In genomic region chr2:18829331-18829902, GRCh38 we compare ENCODE assay signal across 11 cellular contexts.
DNase-seq lines count a peak whose midpoint lies in the region; ATAC-seq and TF ChIP-seq lines count a peak whose summit lies in the region.
"Had no signal": no experiment of that assay in that cellular context is flagged by ENCODE, and none has a peak within 500 bp of the region (broad histone marks: within the 10 kb centered on the region; RNA-seq: fewer than 3 reads in every experiment).

No MANE protein-coding gene starts in this region.

- H3K27ac ChIP-seq in HEK293 (ENCODE audit: extremely low read depth, low read depth, low read length), result no peak overlapping the region
- H3K27ac ChIP-seq in neuronal stem cell (replicated peaks; ENCODE audit: low read length), result no peak overlapping the region

- H3K79me1 ChIP-seq in neuronal stem cell (ENCODE audit: low read depth, low read length), result no peaks in the 10 kb centered on the region

- POLR2A ChIA-PET in HEK293 (lab: Yijun Ruan, JAX), result interaction anchor here (0.6 kb wide), 1 partner anchor 529 kb away, joined by 4 read pairs; the partner anchor contains the start of gene OSR1

- H2BK5ac ChIP-seq in neuronal stem cell (ENCODE audit: low read length), result no peak overlapping the region

- H3K36me3 ChIP-seq in HEK293 (ENCODE audit: control insufficient read depth in 2 of 2, insufficient read depth in 1 of 2, low read length in 2 of 2) (no peaks in the 10 kb centered on the region), adipocyte (ENCODE audit: control insufficient read depth, insufficient read depth, low read length, severe bottlenecking) (no peaks in the 10 kb centered on the region), skeletal muscle satellite cell (ENCODE audit: insufficient read depth, low read length) (no peaks in the 10 kb centered on the region), neuronal stem cell (replicated peaks in 1 of 2; ENCODE audit: control insufficient read depth in 2 of 2, insufficient read depth in 2 of 2, low read length in 2 of 2) (no peaks in the 10 kb centered on the region)

- H3K4me2 ChIP-seq in skeletal muscle satellite cell (ENCODE audit: low read length), result peak overlapping the region; percentile 47
- no peak overlapping the region for H3K4me2 ChIP-seq in neuronal stem cell (ENCODE audit: insufficient read depth, low read length, poor library complexity, severe bottlenecking)

- ATAC-seq in HG02588 (IDR thresholded peaks at IDR 0.05; ENCODE audit: unreplicated experiment), result no peak
- ATAC-seq: activated naive CD8-positive, alpha-beta T cell treated with anti-CD3 and anti-CD28 coated beads, Interleukin-2, amount 50 U/mL, for 24 hours; stimulated activated naive CD8-positive, alpha-beta T cell treated with anti-CD3 and anti-CD28 coated beads, Interleukin-15, amount 100 ng/mL, for 72 hours had no signal

- H3K9me3 ChIP-seq in HEK293 (ENCODE audit: control insufficient read depth, insufficient read depth, low read depth, low read length) (no peaks in the 10 kb centered on the region), adipocyte (ENCODE audit: control insufficient read depth, low read length) (no peaks in the 10 kb centered on the region), skeletal muscle satellite cell (replicated peaks; ENCODE audit: low read length) (no peaks in the 10 kb centered on the region), neuronal stem cell (replicated peaks in 1 of 2; ENCODE audit: control insufficient read depth in 2 of 2, insufficient read depth in 1 of 2, low read depth in 1 of 2, low read length in 2 of 2) (no peaks in the 10 kb centered on the region)

- H2AFZ ChIP-seq in neuronal stem cell (ENCODE audit: low read length), result no peak overlapping the region

- no peak overlapping the region for H2BK120ac ChIP-seq in neuronal stem cell (ENCODE audit: low read depth, low read length)

- no peak overlapping the region for H3K23ac ChIP-seq in neuronal stem cell (ENCODE audit: low read depth, low read length, poor library complexity)

- no peak for TF ChIP-seq CTCF in HEK293 (tag by site-specific recombination; IDR thresholded peaks at IDR 0.05)

- H2BK12ac ChIP-seq in neuronal stem cell (ENCODE audit: low read length), result no peak overlapping the region

- H3K18ac ChIP-seq in neuronal stem cell (ENCODE audit: low read length), result no peak overlapping the region

- H3K4me3 ChIP-seq in HEK293 (ENCODE audit: low read depth, low read length) (no peak overlapping the region), adipocyte (ENCODE audit: low read length) (no peak overlapping the region), skeletal muscle satellite cell (ENCODE audit: low read length) (peak overlapping the region; percentile 15), neuronal stem cell (ENCODE audit: low read length in 2 of 2) (no peak overlapping the region)

- peak; percentile 37 for DNase-seq in adipocyte (ENCODE audit: low read depth)
- peak; percentile 40 for DNase-seq in glomerular visceral epithelial cell (ENCODE audit: extremely low spot score)
- no peak for DNase-seq in stimulated activated CD4-positive, alpha-beta T cell treated with anti-CD3 and anti-CD28 coated beads, Interleukin-4, amount 100 ng/mL, for 24 hours
- no peak for DNase-seq in neuronal stem cell (ENCODE audit: low spot score)
- DNase-seq: activated naive CD8-positive, alpha-beta T cell treated with anti-CD3 and anti-CD28 coated beads, Interleukin-2, amount 50 U/mL, for 24 hours; midbrain; NCI-H1105 treated with DMSO at 0.1 percent for 48 hours; stimulated activated naive CD8-positive, alpha-beta T cell treated with anti-CD3 and anti-CD28 coated beads, Interleukin-15, amount 100 ng/mL, for 72 hours had no signal

- H3K9ac ChIP-seq in adipocyte (ENCODE audit: low read length) (peak overlapping the region; percentile 39), skeletal muscle satellite cell (ENCODE audit: low read depth, low read length) (peak overlapping the region; percentile 40), neuronal stem cell (ENCODE audit: low read depth, low read length, poor library complexity) (no peak overlapping the region)

- CTCF ChIA-PET in HEK293 (lab: Yijun Ruan, JAX), result interaction anchor here (0.6 to 0.7 kb wide), 3 partner anchors 78 to 202 kb away, joined by 3 to 5 read pairs (median 3); no protein-coding TSS in a partner anchor

- H2AK5ac ChIP-seq in neuronal stem cell (ENCODE audit: low read depth, low read length), result no peak overlapping the region

- H3K4ac ChIP-seq in neuronal stem cell (ENCODE audit: low read length), result no peak overlapping the region

- H3K4me1 ChIP-seq in HEK293 (ENCODE audit: control insufficient read depth, insufficient read depth, low read length), result peaks cover 35% of the 10 kb centered on the region
- H3K4me1 ChIP-seq in adipocyte (ENCODE audit: control insufficient read depth, insufficient read depth, low read length), result peaks cover 54% of the 10 kb centered on the region
- H3K4me1 ChIP-seq in skeletal muscle satellite cell (ENCODE audit: control insufficient read depth, insufficient read depth, low read length), result peaks cover 27% of the 10 kb centered on the region
- H3K4me1 ChIP-seq in neuronal stem cell (ENCODE audit: control insufficient read depth in 2 of 2, insufficient read depth in 1 of 2, low read depth in 1 of 2, low read length in 2 of 2), result peaks cover 0 to 2% of the 10 kb centered on the region in 2 donors

- H3K27me3 ChIP-seq in adipocyte (replicated peaks; ENCODE audit: control insufficient read depth, insufficient read depth, low read length) (no peaks in the 10 kb centered on the region), skeletal muscle satellite cell (ENCODE audit: control insufficient read depth, insufficient read depth, low read length) (no peaks in the 10 kb centered on the region), neuronal stem cell (ENCODE audit: control insufficient read depth in 3 of 3, insufficient read depth in 3 of 3, low read depth in 1 of 3, low read length in 3 of 3) (no peaks in the 10 kb centered on the region)

- H3K14ac ChIP-seq in neuronal stem cell (ENCODE audit: low read length), result no peak overlapping the region

- no peak overlapping the region for H4K91ac ChIP-seq in neuronal stem cell (ENCODE audit: low read depth, low read length, poor library complexity)

- H4K8ac ChIP-seq in neuronal stem cell (ENCODE audit: low read depth, low read length), result no peak overlapping the region

- no peak overlapping the region for H2BK15ac ChIP-seq in neuronal stem cell (ENCODE audit: low read length)

- no CpG with 5 or more reads among the region's 4 CpGs for WGBS in neuronal stem cell (ENCODE audit: extremely low coverage in 2 of 2, insufficient read length in 2 of 2, insufficient replicate concordance in 1 of 2), 2 donors

TF ChIP-seq in HEK293, 187 proteins besides CTCF, POLR2A, EP300 and RAD21:
- TF ChIP-seq OSR2 (tag by site-specific recombination; IDR thresholded peaks at IDR 0.05) (peak; percentile 26; the same call in 1 of the 2 replicates), ZNF223 (tag by site-specific recombination; IDR thresholded peaks at IDR 0.05) (no peak), ZNF10 (tag by site-specific recombination; IDR thresholded peaks at IDR 0.05) (no peak), GLIS1 (tag by site-specific recombination; IDR thresholded peaks at IDR 0.05) (peak; percentile 17; the same call in 1 of the 2 replicates), PRDM6 (tag by site-specific recombination; IDR thresholded peaks at IDR 0.05) (peak; percentile 24), WT1 (tag by site-specific recombination; IDR thresholded peaks at IDR 0.05) (peak; percentile 49; the same call in 1 of the 2 replicates)

Comparison
In these comparisons a context has a peak if more than half of its experiments do, and no peak if none do; other contexts are left out.
1. DNase-seq: peak in adipocyte (single experiment) and glomerular visceral epithelial cell (single experiment); none in stimulated activated CD4-positive, alpha-beta T cell treated with anti-CD3 and anti-CD28 coated beads, Interleukin-4, amount 100 ng/mL, for 24 hours (single experiment) and neuronal stem cell (single experiment).